ENCODE assay signal across 8 cellular contexts in the genomic region with DNA sequence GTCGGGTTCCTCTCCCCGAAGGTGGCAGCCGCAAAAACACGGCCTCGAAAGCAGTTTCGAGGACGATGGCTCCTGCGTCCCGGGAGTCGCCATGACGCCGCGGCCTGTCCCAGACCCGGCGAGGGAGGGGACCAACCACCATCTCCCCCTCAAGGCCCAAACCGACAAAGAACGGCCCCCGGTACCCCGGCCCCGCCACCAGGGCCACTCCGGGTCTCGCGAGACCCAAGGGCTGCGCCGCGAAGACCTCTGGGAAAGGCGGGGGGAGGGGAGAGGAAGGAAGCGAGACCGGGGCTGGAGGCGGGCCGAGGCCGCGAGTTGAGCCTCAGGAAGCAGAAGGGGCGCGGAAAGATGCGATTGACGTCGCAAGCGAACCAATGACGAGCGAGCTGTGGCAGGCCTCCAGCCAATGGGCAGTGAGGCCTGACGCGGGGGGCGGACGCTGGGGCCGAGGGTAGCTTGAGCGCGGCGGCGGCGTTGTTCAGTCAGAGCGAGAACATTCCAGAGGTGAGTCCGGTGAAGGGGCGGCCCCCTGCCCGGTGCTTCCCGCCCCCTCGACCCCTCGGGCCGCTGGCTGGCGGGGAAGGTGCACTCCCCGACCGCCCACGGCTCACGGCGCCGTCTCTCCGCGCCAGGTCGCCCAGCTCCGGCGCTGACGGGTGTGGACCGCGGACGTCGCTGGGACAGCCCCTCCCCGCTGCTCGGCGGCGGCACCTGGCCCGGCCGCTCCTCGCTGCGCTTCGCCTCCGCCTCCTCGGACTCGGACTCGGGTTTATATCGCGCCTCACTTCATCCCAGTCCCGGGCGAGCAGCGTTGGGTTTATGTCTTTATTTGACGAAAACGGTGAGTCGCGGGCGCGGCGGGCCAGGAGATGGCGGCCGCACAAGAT. TPM values are rescaled to one million over a fixed set of nuclear protein-coding genes. Genes with fewer than 3 reads are reported as not detected.
A peak's percentile ranks its signal among the peaks of the same experiment; 100 is the strongest.
DNase-seq lines count a peak whose midpoint lies in the region; ATAC-seq, FAIRE-seq and TF ChIP-seq lines count a peak whose summit lies in the region.

A gene (plus strand): TSS at position 484 of the 890 bp plus-strand sequence. CDS start 1,624 bp downstream, outside the sequence.

- peaks cover 0 to 40% of the 10 kb centered on the region in 2 donors for H3K36me3 ChIP-seq in adrenal gland (replicated peaks in 1 of 2)
- H3K36me3 ChIP-seq in heart left ventricle, result peaks cover 2 to 38% (median 37%) of the 10 kb centered on the region in 9 donors
- peaks cover 34 to 37% (median 35%) of the 10 kb centered on the region in 4 donors for H3K36me3 ChIP-seq in upper lobe of left lung

- ATAC-seq in HG02852 (IDR thresholded peaks at IDR 0.05; ENCODE audit: unreplicated experiment) (peak; percentile 82), heart left ventricle (peak; percentile 94 to 98 (median 96)), upper lobe of left lung (ENCODE audit: low FRiP score in 2 of 2) (peak; percentile 96 to 99)

- TF ChIP-seq CTCF in adrenal gland (IDR thresholded peaks at IDR 0.05) (peak in 4 of 6 experiments; percentile 55 to 77 (median 69)), heart left ventricle (IDR thresholded peaks at IDR 0.05) (peak in 7 of 12 donors; percentile 7 to 38 (median 24)), upper lobe of left lung (IDR thresholded peaks at IDR 0.05) (peak in 5 of 6 experiments; percentile 62 to 95 (median 83))

- intact Hi-C loops in adrenal gland (cut with DNase I) (loop anchor here in 1 of 2 donors (10.0 kb wide), 1 partner anchor 161 kb away; no protein-coding TSS in a partner anchor), heart left ventricle (cut with DNase I) (loop anchor here in 6 of 10 donors (2.0 to 10.0 kb wide), 3 partner anchors 51 to 53 kb away; a partner anchor contains a TSS), posterior cingulate gyrus (cut with DNase I) (no loop called here)

- peak in 1 of 4 donors; percentile 73 for TF ChIP-seq EP300 in upper lobe of left lung (IDR thresholded peaks at IDR 0.05)

- H3K4me3 ChIP-seq in adrenal gland (peak within 1 kb of the TSS; percentile 88 to 98 (median 96)), heart left ventricle (peak within 1 kb of the TSS; percentile 77 to 99 (median 96)), upper lobe of left lung (peak within 1 kb of the TSS; percentile 66 to 95 (median 84))

- peak; percentile 98 for TF ChIP-seq POLR2A in GM12892 (IDR thresholded peaks at IDR 0.05; ENCODE audit: low read depth, low read length)
- peak; percentile 99 to 100 for TF ChIP-seq POLR2A in adrenal gland (IDR thresholded peaks at IDR 0.05)
- TF ChIP-seq POLR2A in heart left ventricle (IDR thresholded peaks at IDR 0.05), result peak; percentile 89 to 98
- peak; percentile 95 to 100 (median 100) for TF ChIP-seq POLR2A in upper lobe of left lung (IDR thresholded peaks at IDR 0.05)

- 0 to 2% (median 1%) methylated on average over 24 to 103 of the region's 103 CpGs for WGBS in adrenal gland, 4 donors
- WGBS in heart left ventricle, 4 donors, result 0 to 1% (median 0%) methylated on average over 40 to 103 of the region's 103 CpGs
- 1% methylated on average over 58 to 74 of the region's 103 CpGs for WGBS in upper lobe of left lung, 2 donors

- H3K27ac ChIP-seq in adrenal gland (peak within 1 kb of the TSS; percentile 98 to 100 (median 99)), heart left ventricle (peak within 1 kb of the TSS; percentile 99 to 100 (median 100)), upper lobe of left lung (peak within 1 kb of the TSS; percentile 99 to 100 (median 100))

- no peaks in the 10 kb centered on the region for H3K9me3 ChIP-seq in adrenal gland (replicated peaks in 1 of 3)
- H3K9me3 ChIP-seq in heart left ventricle, result no peaks in the 10 kb centered on the region
- no peaks in the 10 kb centered on the region for H3K9me3 ChIP-seq in upper lobe of left lung

- H3K4me1 ChIP-seq in adrenal gland (replicated peaks in 1 of 2) (peaks cover 16 to 31% of the 10 kb centered on the region in 2 donors), heart left ventricle (peaks cover 4 to 50% (median 33%) of the 10 kb centered on the region in 12 donors), upper lobe of left lung (peaks cover 21 to 30% (median 24%) of the 10 kb centered on the region in 4 donors)

- DNase-seq in GM12892 (ENCODE audit: insufficient read length) (peak; percentile 89), NCI-H146 (lab: John Stamatoyannopoulos, UW) (peak; percentile 100), T-helper 1 cell (peak; percentile 98 to 99 (median 99)), adrenal gland (peak; percentile 99 to 100 (median 100)), heart left ventricle (peak; percentile 99 to 100 (median 99)), posterior cingulate gyrus (peak; percentile 98 to 100 (median 99)), upper lobe of left lung (peak; percentile 99)

- FAIRE-seq in GM12892 (lab: Jason Lieb, UNC), result peak; percentile 92

- H3K27me3 ChIP-seq in adrenal gland (no peaks in the 10 kb centered on the region), heart left ventricle (no peaks in the 10 kb centered on the region), upper lobe of left lung (no peaks in the 10 kb centered on the region)

RNA-seq across cellular contexts. Expression of the gene that starts here (rescaled TPM):
- polyA plus RNA-seq in GM12892 (2012; ENCODE audit: missing spikeins), result 121 TPM
- total RNA-seq in adrenal gland, result 100 to 1,000 TPM; 165 to 555 (median 260) TPM
- polyA plus RNA-seq in adrenal gland, result 100 to 1,000 TPM in 1 of 3 donors, 10 to 100 TPM in 2; 35.7 to 316 (median 49.1) TPM
- total RNA-seq in heart left ventricle, result 100 to 1,000 TPM; 200 to 304 (median 255) TPM
- polyA plus RNA-seq in heart left ventricle, result 100 to 1,000 TPM in 1 of 2 donors, 10 to 100 TPM in 1; 38.1 to 300 TPM
- 100 to 1,000 TPM; 103 to 265 (median 176) TPM for total RNA-seq in upper lobe of left lung

Comparison
In these comparisons a context has a peak if more than half of its experiments do, and no peak if none do; other contexts are left out.
1. Peak in every context shown above with its lines: DNase-seq, ATAC-seq, H3K4me3 ChIP-seq and H3K27ac ChIP-seq.
2. CTCF ChIP-seq: peak in every context shown above with its lines; median percentile 83 in upper lobe of left lung; 69 in adrenal gland; 24 in heart left ventricle.